In the genomic region with DNA sequence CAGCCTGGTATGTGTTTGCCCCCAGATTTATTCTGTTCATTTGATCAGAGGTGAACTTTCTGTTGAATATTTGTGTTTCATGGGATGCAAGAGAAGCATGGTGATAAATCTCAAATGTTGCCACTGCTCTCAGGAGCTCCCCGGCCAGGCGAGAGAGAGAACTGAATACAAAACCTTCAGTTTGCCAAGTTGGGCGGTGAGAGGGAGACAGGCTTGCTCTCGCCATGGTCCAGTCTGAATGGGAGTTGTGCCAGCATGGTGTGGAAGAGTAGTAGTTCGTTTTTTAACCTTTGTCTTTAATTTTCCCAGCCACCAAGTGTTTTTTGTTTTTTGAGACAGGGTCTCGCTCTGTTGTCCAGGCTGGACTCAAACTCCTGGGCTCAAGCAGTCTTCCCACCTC, we compare ENCODE assay signal across 17 cellular contexts. TPM values are rescaled to one million over a fixed set of nuclear protein-coding genes. Genes with fewer than 3 reads are reported as not detected.
A peak's percentile ranks its signal among the peaks of the same experiment; 100 is the strongest.
DNase-seq lines count a peak whose midpoint lies in the region; ATAC-seq and TF ChIP-seq lines count a peak whose summit lies in the region.
"Had no signal": no experiment of that assay in that cellular context is flagged by ENCODE, and none has a peak within 500 bp of the region (broad histone marks: within the 10 kb centered on the region; RNA-seq: fewer than 3 reads in every experiment).

No MANE protein-coding gene starts in this region.

- no TSS peak for BruUV-seq in IMR-90 (replicated peaks; lab: Mats Ljungman, UMichigan)

- POLR2A ChIA-PET in activated CD4-positive, alpha-beta T cell treated with anti-CD3 and anti-CD28 coated beads for 36 hours (lab: Charles Lee): no interaction called here
- POLR2A ChIA-PET in IMR-90 (lab: Charles Lee; ENCODE audit: unreplicated experiment): no interaction called here

- H3K27ac ChIP-seq in IMR-90 (ENCODE audit: insufficient read depth, low read length) (peak overlapping the region; percentile 78), trophoblast cell (ENCODE audit: low read depth, low read length) (no peak overlapping the region)

- peak overlapping the region; percentile 79 for H4K91ac ChIP-seq in IMR-90 (ENCODE audit: insufficient read depth, low read depth, low read length)
- no peak overlapping the region for H4K91ac ChIP-seq in trophoblast cell (ENCODE audit: low read depth, low read length)

- ATAC-seq in activated CD4-positive, alpha-beta T cell treated with anti-CD3 and anti-CD28 coated beads for 36 hours: no peak
- no peak for ATAC-seq in IMR-90 (ENCODE audit: low read depth)
- ATAC-seq in HG03520 (IDR thresholded peaks at IDR 0.05; ENCODE audit: unreplicated experiment): no peak
- ATAC-seq: right cardiac atrium had no signal

- H2BK12ac ChIP-seq in trophoblast cell (ENCODE audit: low read length): no peak overlapping the region

- H2BK5ac ChIP-seq in IMR-90 (ENCODE audit: low read depth, low read length, poor library complexity, severe bottlenecking) (peak overlapping the region; percentile 73), trophoblast cell (ENCODE audit: low read depth, low read length, poor library complexity) (no peak overlapping the region)

- peaks cover 71% of the 10 kb centered on the region for H4K20me1 ChIP-seq in IMR-90 (ENCODE audit: insufficient read depth, low read length)

- H3K18ac ChIP-seq in IMR-90 (ENCODE audit: low read depth, low read length): peak overlapping the region; percentile 38; the same call in 1 of the 2 replicates
- no peak overlapping the region for H3K18ac ChIP-seq in trophoblast cell (ENCODE audit: low read length)

- H3K9ac ChIP-seq in IMR-90 (ENCODE audit: low read depth, low read length) (peak overlapping the region; percentile 22; the same call in 1 of the 2 replicates), trophoblast cell (ENCODE audit: low read length) (no peak overlapping the region)

- H3K23ac ChIP-seq in IMR-90 (ENCODE audit: low read depth, low read length) (peak overlapping the region; percentile 98), trophoblast cell (ENCODE audit: low read length) (no peak overlapping the region)

- H4K8ac ChIP-seq in IMR-90 (ENCODE audit: low read depth in 2 of 2, low read length in 2 of 2) (peak overlapping the region in 1 of 2 experiments; percentile 63; a peak in 3 of 4 replicates), trophoblast cell (ENCODE audit: low read depth, low read length) (no peak overlapping the region)

- H3K9me3 ChIP-seq in IMR-90 (ENCODE audit: control insufficient read depth, insufficient read depth, low read length) (no peaks in the 10 kb centered on the region), trophoblast cell (ENCODE audit: insufficient read depth, low read depth, low read length) (peaks cover 4% of the 10 kb centered on the region)

- H3K9me1 ChIP-seq in IMR-90 (ENCODE audit: insufficient read depth, low read length): peaks cover 41% of the 10 kb centered on the region

- H2AFZ ChIP-seq in IMR-90 (replicated peaks; ENCODE audit: low read length, poor library complexity): no peak overlapping the region
- H2AFZ ChIP-seq in trophoblast cell (ENCODE audit: insufficient read depth, low read length, poor library complexity): no peak overlapping the region

- H3K4me3 ChIP-seq in IMR-90 (ENCODE audit: insufficient read depth, low read depth, low read length): no peak overlapping the region
- H3K4me3 ChIP-seq in astrocyte of the cerebellum (ENCODE audit: low read depth, low read length): peak overlapping the region; percentile 84
- no peak overlapping the region for H3K4me3 ChIP-seq in trophoblast cell (ENCODE audit: low read depth, low read length)

- 0 out of 2 replicates have a peak overlapping the region, but pooled peaks have one; percentile 36 for H2BK20ac ChIP-seq in IMR-90 (ENCODE audit: low read depth, low read length)

- dilution Hi-C loops in IMR-90 (cut with HindIII; ENCODE audit: low sequenced_read_pairs, unreplicated experiment): no loop called here

- H3K4me1 ChIP-seq in IMR-90 (ENCODE audit: control insufficient read depth, insufficient read depth, low read length): peaks cover 42% of the 10 kb centered on the region
- peaks cover 10 to 16% of the 10 kb centered on the region in 2 experiments for H3K4me1 ChIP-seq in trophoblast cell (ENCODE audit: control insufficient read depth in 1 of 2, insufficient read depth in 2 of 2, low read length in 2 of 2)

- H3K36me3 ChIP-seq in IMR-90 (ENCODE audit: control insufficient read depth, insufficient read depth, low read length) (peaks cover 22% of the 10 kb centered on the region), trophoblast cell (ENCODE audit: control insufficient read depth in 1 of 2, insufficient read depth in 2 of 2, low read length in 2 of 2) (peaks cover 30 to 35% of the 10 kb centered on the region in 2 experiments)

- H2AK9ac ChIP-seq in IMR-90 (replicated peaks; ENCODE audit: low read depth, low read length, poor library complexity): peak overlapping the region; percentile 63

- H3K36me3 Mint-ChIP-seq in activated CD4-positive, alpha-beta T cell treated with anti-CD3 and anti-CD28 coated beads for 36 hours (ENCODE audit: low read depth): peaks cover 31% of the 10 kb centered on the region

- H3K4me2 ChIP-seq in IMR-90 (ENCODE audit: low read depth, low read length) (peak overlapping the region; percentile 97), trophoblast cell (ENCODE audit: low read length) (no peak overlapping the region)

- no peak overlapping the region for H3K4me3 Mint-ChIP-seq in activated CD4-positive, alpha-beta T cell treated with anti-CD3 and anti-CD28 coated beads for 36 hours
- H3K4me3 Mint-ChIP-seq: activated B cell treated with CpG ODN at 0.5 μM for 24 hours; dendritic cell treated with granulocyte-macrophage colony-stimulating factor and Interleukin-4, amounts not matched to agents 40 ng/mL and 50 ng/mL, for 4 days had no signal

- 0 out of 2 replicates have a peak overlapping the region, but pooled peaks have one; percentile 7 for H4K5ac ChIP-seq in IMR-90 (ENCODE audit: low read depth, low read length)

- H2AK5ac ChIP-seq in IMR-90 (ENCODE audit: low read depth, low read length) (peak overlapping the region; percentile 88; the same call in 1 of the 2 replicates), trophoblast cell (ENCODE audit: low read length) (no peak overlapping the region)

- no peak for TF ChIP-seq CTCF in IMR-90 (conservative IDR thresholded peaks at IDR 0.05; ENCODE audit: low read depth, low read length)
- no peak for TF ChIP-seq CTCF in astrocyte of the cerebellum (IDR thresholded peaks at IDR 0.05; ENCODE audit: low read depth, low read length, missing control alignments)

- peak overlapping the region; percentile 75 for H3K27ac Mint-ChIP-seq in activated CD4-positive, alpha-beta T cell treated with anti-CD3 and anti-CD28 coated beads for 36 hours

- H2BK15ac ChIP-seq in IMR-90 (ENCODE audit: low read depth, low read length): no peak overlapping the region; the same call in 2 of the 3 replicates

- 0 out of 2 replicates have a peak overlapping the region, but pooled peaks have one; percentile 97 for H3K56ac ChIP-seq in IMR-90 (ENCODE audit: extremely low read depth, insufficient read depth, low read length)

- H3K27me3 Mint-ChIP-seq in activated CD4-positive, alpha-beta T cell treated with anti-CD3 and anti-CD28 coated beads for 36 hours: no peaks in the 10 kb centered on the region
- H3K27me3 Mint-ChIP-seq: activated B cell treated with CpG ODN at 0.5 μM for 24 hours; dendritic cell treated with granulocyte-macrophage colony-stimulating factor and Interleukin-4, amounts not matched to agents 40 ng/mL and 50 ng/mL, for 4 days had no signal

- no peak for TF ChIP-seq POLR2A in IMR-90 (IDR thresholded peaks at IDR 0.05; ENCODE audit: low read depth, low read length)

- no peak for DNase-seq in activated CD4-positive, alpha-beta T cell treated with anti-CD3 and anti-CD28 coated beads for 36 hours
- DNase-seq in activated CD4-positive, alpha-beta T cell treated with anti-CD3 and anti-CD28 coated beads, Interleukin-2, amount 50 U/mL, for 4 hours: no peak
- no peak for DNase-seq in IMR-90
- no peak for DNase-seq in astrocyte of the cerebellum (ENCODE audit: low read depth)
- DNase-seq in trophoblast cell: no peak
- no peak for DNase-seq in globus pallidus (ENCODE audit: low spot score)
- DNase-seq in DMS114 treated with DMSO at 0.1 percent for 48 hours (lab: John Stamatoyannopoulos, UW; ENCODE audit: unreplicated experiment): no peak
- DNase-seq: 8988T, activated B cell treated with CpG ODN at 0.5 μM for 24 hours, HCEC 1CT, NCI-H146, right cardiac atrium, SHP77 treated with DMSO at 0.1 percent for 48 hours had no signal

- no peak overlapping the region for H4K12ac ChIP-seq in trophoblast cell (ENCODE audit: low read depth, low read length)

- H3K27me3 ChIP-seq in IMR-90 (ENCODE audit: control insufficient read depth, insufficient read depth, low read length): no peaks in the 10 kb centered on the region
- no peaks in the 10 kb centered on the region for H3K27me3 ChIP-seq in trophoblast cell (ENCODE audit: insufficient read depth, low read length)

- CTCF ChIA-PET in activated CD4-positive, alpha-beta T cell treated with anti-CD3 and anti-CD28 coated beads for 36 hours (lab: Charles Lee): no interaction called here
- CTCF ChIA-PET in IMR-90 (lab: Yijun Ruan, JAX): interaction anchor here (1.0 kb wide), 1 partner anchor 121 kb away, joined by 3 read pairs; no protein-coding TSS in a partner anchor

- in situ Hi-C loops in IMR-90 (cut with MboI; ENCODE audit: low sequenced_read_pairs): no loop called here
- in situ Hi-C loops in astrocyte of the cerebellum (cut with HindIII; ENCODE audit: low sequenced_read_pairs): no loop called here

- 100% methylated on average over 1 of the region's 6 CpGs; no CpG with 5 or more reads in 1 of the 2 experiments for WGBS in IMR-90 (ENCODE audit: extremely low coverage in 2 of 2, insufficient read length in 1 of 2), 2 experiments
- no CpG with 5 or more reads among the region's 6 CpGs for WGBS in trophoblast cell (ENCODE audit: extremely low coverage, insufficient coverage, insufficient read length)

- H2BK120ac ChIP-seq in IMR-90 (ENCODE audit: low read depth, low read length) (peak overlapping the region; percentile 90), trophoblast cell (ENCODE audit: insufficient read depth, low read length, poor library complexity) (no peak overlapping the region)

- H3K4ac ChIP-seq in IMR-90 (ENCODE audit: low read depth, low read length) (peak overlapping the region; percentile 80), trophoblast cell (ENCODE audit: low read depth, low read length) (peak overlapping the region; percentile 95)

- no peaks in the 10 kb centered on the region for H3K9me3 Mint-ChIP-seq in activated CD4-positive, alpha-beta T cell treated with anti-CD3 and anti-CD28 coated beads for 36 hours (ENCODE audit: low read depth)
- H3K9me3 Mint-ChIP-seq: activated B cell treated with CpG ODN at 0.5 μM for 24 hours; dendritic cell treated with granulocyte-macrophage colony-stimulating factor and Interleukin-4, amounts not matched to agents 40 ng/mL and 50 ng/mL, for 4 days had no signal

- peak overlapping the region; percentile 59 for H3K14ac ChIP-seq in IMR-90 (replicated peaks; ENCODE audit: low read depth, low read length)
- H3K14ac ChIP-seq in trophoblast cell (ENCODE audit: low read length): no peak overlapping the region

- intact Hi-C loops in activated CD4-positive, alpha-beta T cell treated with anti-CD3 and anti-CD28 coated beads for 36 hours (cut with DNase I, micrococcal nuclease): loop anchor here in 1 of 2 experiments (5.0 kb wide), 1 partner anchor 746 kb away; a partner anchor contains a TSS
- intact Hi-C loops in IMR-90 (cut with micrococcal nuclease): no loop called here

- H3K79me1 ChIP-seq in IMR-90 (ENCODE audit: low read depth in 1 of 2, low read length in 2 of 2): peaks cover 8 to 67% of the 10 kb centered on the region in 2 experiments; a peak in 3 of 4 replicates
- H3K79me1 ChIP-seq in trophoblast cell (ENCODE audit: low read length): peaks cover 10% of the 10 kb centered on the region

- peaks cover 23% of the 10 kb centered on the region for H3K79me2 ChIP-seq in trophoblast cell (ENCODE audit: control insufficient read depth, insufficient read depth, low read length, poor library complexity)

- H3K4me1 Mint-ChIP-seq in activated CD4-positive, alpha-beta T cell treated with anti-CD3 and anti-CD28 coated beads for 36 hours: peaks cover 67% of the 10 kb centered on the region

- TF ChIP-seq RAD21 in IMR-90 (IDR thresholded peaks at IDR 0.05; ENCODE audit: low read length): no peak

RNA-seq across cellular contexts. Expression of a gene that starts 2.7 kb away (rescaled TPM):
- 10 to 100 TPM; 50.1 to 69.2 TPM for total RNA-seq in activated CD4-positive, alpha-beta T cell treated with anti-CD3 and anti-CD28 coated beads for 36 hours
- total RNA-seq in IMR-90 (2012; rRNA removed): 67.8 and 68.1 TPM in 2 replicates
- polyA plus RNA-seq in IMR-90 (2012; rRNA removed): 88.1 and 108 TPM in 2 replicates
- 57.5 and 92.6 TPM in 2 replicates for polyA plus RNA-seq in IMR-90 (2012; cell fraction: cytosol; rRNA removed)
- polyA plus RNA-seq in IMR-90 (2012; cell fraction: nucleus; rRNA removed; ENCODE audit: low replicate concordance): 56.2 and 66.4 TPM in 2 replicates
- polyA plus RNA-seq in trophoblast cell (2013): 31.8 and 32.6 TPM in 2 replicates

RNA-seq across cellular contexts. Expression of a gene that starts 7.8 kb away (rescaled TPM):
- not detected for total RNA-seq in activated CD4-positive, alpha-beta T cell treated with anti-CD3 and anti-CD28 coated beads for 36 hours
- not detected in 2 replicates for total RNA-seq in IMR-90 (2012; rRNA removed)
- polyA plus RNA-seq in IMR-90 (2012; rRNA removed): 0.09 and 0.20 TPM in 2 replicates
- polyA plus RNA-seq in IMR-90 (2012; cell fraction: cytosol; rRNA removed): 0.06 and 0.19 TPM in 2 replicates
- polyA plus RNA-seq in IMR-90 (2012; cell fraction: nucleus; rRNA removed; ENCODE audit: low replicate concordance): 0.42 and 0.54 TPM in 2 replicates
- 0.07 TPM in 1 of 2 replicates, not detected in the other for polyA plus RNA-seq in trophoblast cell (2013)
- total RNA-seq: activated B cell treated with CpG ODN at 0.5 μM for 24 hours, Daoy had no signal
- polyA plus RNA-seq: keratinocyte, right cardiac atrium had no signal

RNA-seq across cellular contexts. Expression of a gene that starts 13.2 kb away (rescaled TPM):
- 10 to 100 TPM; 13.4 to 15.0 TPM for total RNA-seq in activated CD4-positive, alpha-beta T cell treated with anti-CD3 and anti-CD28 coated beads for 36 hours
- total RNA-seq in IMR-90 (2012; rRNA removed): 9.4 and 9.7 TPM in 2 replicates
- 28.9 and 31.4 TPM in 2 replicates for polyA plus RNA-seq in IMR-90 (2012; rRNA removed)
- polyA plus RNA-seq in IMR-90 (2012; cell fraction: cytosol; rRNA removed): 22.2 and 27.8 TPM in 2 replicates
- 42.0 and 79.1 TPM in 2 replicates for polyA plus RNA-seq in IMR-90 (2012; cell fraction: nucleus; rRNA removed; ENCODE audit: low replicate concordance)
- 16.6 and 17.9 TPM in 2 replicates for polyA plus RNA-seq in trophoblast cell (2013)

RNA-seq across cellular contexts. Expression of a gene that starts 36.7 kb away (rescaled TPM):
- total RNA-seq in activated CD4-positive, alpha-beta T cell treated with anti-CD3 and anti-CD28 coated beads for 36 hours: under 1 TPM; 0.49 to 0.57 TPM
- 12.7 and 13.1 TPM in 2 replicates for total RNA-seq in IMR-90 (2012; rRNA removed)
- polyA plus RNA-seq in IMR-90 (2012; rRNA removed): 35.5 and 45.9 TPM in 2 replicates
- 19.5 and 46.6 TPM in 2 replicates for polyA plus RNA-seq in IMR-90 (2012; cell fraction: cytosol; rRNA removed)
- 10.2 and 29.0 TPM in 2 replicates for polyA plus RNA-seq in IMR-90 (2012; cell fraction: nucleus; rRNA removed; ENCODE audit: low replicate concordance)
- 1.3 and 1.4 TPM in 2 replicates for polyA plus RNA-seq in trophoblast cell (2013)
- total RNA-seq: activated B cell treated with CpG ODN at 0.5 μM for 24 hours had no signal
- polyA plus RNA-seq: keratinocyte had no signal
